ENCODE assay signal across 35 cellular contexts in genomic region chr3:142946861-142947260, GRCh38. TPM values are rescaled to one million over a fixed set of nuclear protein-coding genes. Genes with fewer than 3 reads are reported as not detected.
DNase-seq lines count a peak whose midpoint lies in the region; ATAC-seq and TF ChIP-seq lines count a peak whose summit lies in the region.
"Had no signal": no experiment of that assay in that cellular context is flagged by ENCODE, and none has a peak within 500 bp of the region (broad histone marks: within the 10 kb centered on the region; RNA-seq: fewer than 3 reads in every experiment).

No MANE protein-coding gene starts in this region.

- H3K4me3 Mint-ChIP-seq in activated T-helper 17 cell treated with anti-CD3 and anti-CD28 coated beads, Interleukin-2, amount 50 U/mL, for 72 hours: peak overlapping the region; percentile 26
- H3K4me3 Mint-ChIP-seq: activated CD8-positive, alpha-beta T cell treated with anti-CD3 and anti-CD28 coated beads, Interleukin-2, amount 10 ng/mL, durations not matched to agents 7 days and 5 days; CD4-positive, alpha-beta T cell; nephron progenitor cell had no signal

- DNase-seq in left ventricle myocardium inferior (no peak), left cardiac atrium (no peak), foreskin keratinocyte (peak in 1 of 2 donors; percentile 56), GM19238 (ENCODE audit: insufficient read length, low spot score) (no peak), GM03348 (ENCODE audit: low spot score) (no peak), erythroblast (lab: John Stamatoyannopoulos, UW) (no peak), right lobe of liver (no peak)
- DNase-seq: activated CD4-positive, alpha-beta T cell treated with anti-CD3 and anti-CD28 coated beads for 4 hours; activated CD8-positive, alpha-beta T cell treated with anti-CD3 and anti-CD28 coated beads, Interleukin-2, amount 10 ng/mL, durations not matched to agents 7 days and 5 days; activated effector memory CD4-positive, alpha-beta T cell treated with Interleukin-2 at 50 U/mL for 16 hours; anterior cingulate cortex; CD4-positive, alpha-beta T cell; DMS 273 treated with DMSO at 0.1 percent for 48 hours; effector memory CD4-positive, alpha-beta T cell; EL; foreskin fibroblast; head of caudate nucleus; kidney glomerular epithelial cell; MV-4-11; NCI-H1436; NCI-H2081 treated with DMSO at 0.1 percent for 48 hours; nephron progenitor cell; SHP77; stimulated activated naive B cell treated with anti-CD40 and anti-IgM and Interleukin-4, amounts not matched to agents 10 μg/mL and 1 μg/mL and 100 μg/mL, for 72 hours; WERI-Rb-1 had no signal

- peak overlapping the region; percentile 58 for H3K4me3 ChIP-seq in left ventricle myocardium inferior
- no peak overlapping the region for H3K4me3 ChIP-seq in right lobe of liver
- H3K4me3 ChIP-seq: A549, lung had no signal

- TF ChIP-seq POLR2A in erythroblast (IDR thresholded peaks at IDR 0.05; ENCODE audit: low read length) (no peak), right lobe of liver (IDR thresholded peaks at IDR 0.05) (no peak)

- no peak for ATAC-seq in left cardiac atrium
- ATAC-seq in activated T-helper 17 cell treated with anti-CD3 and anti-CD28 coated beads, Interleukin-2, amount 50 U/mL, for 72 hours (replicated peaks): no peak
- peak; percentile 50 for ATAC-seq in foreskin keratinocyte
- ATAC-seq in right lobe of liver: no peak
- ATAC-seq: A549; activated CD8-positive, alpha-beta T cell treated with anti-CD3 and anti-CD28 coated beads, Interleukin-2, amount 10 ng/mL, durations not matched to agents 7 days and 5 days; activated naive CD4-positive, alpha-beta T cell treated with anti-CD3 and anti-CD28 coated beads, Interleukin-2, amount 50 U/mL, for 72 hours; HCT116; stimulated activated naive B cell treated with anti-CD40 and anti-IgM and Interleukin-4, amounts not matched to agents 10 μg/mL and 1 μg/mL and 100 μg/mL, for 72 hours had no signal

- H3K4me1 ChIP-seq in left ventricle myocardium inferior (peaks cover 6% of the 10 kb centered on the region), foreskin keratinocyte (peaks cover 16% of the 10 kb centered on the region), right lobe of liver (peaks cover 0 to 27% (median 6%) of the 10 kb centered on the region in 4 donors)
- H3K4me1 ChIP-seq: A549 had no signal

- no peak for TF ChIP-seq CTCF in left ventricle myocardium inferior (IDR thresholded peaks at IDR 0.05; ENCODE audit: borderline replicate concordance)
- TF ChIP-seq CTCF in foreskin keratinocyte (conservative IDR thresholded peaks at IDR 0.05): no peak
- TF ChIP-seq CTCF in right lobe of liver (IDR thresholded peaks at IDR 0.05): no peak

- H3K27me3 ChIP-seq in left ventricle myocardium inferior (ENCODE audit: low read depth) (peaks cover 29% of the 10 kb centered on the region), foreskin keratinocyte (peaks cover 4% of the 10 kb centered on the region), right lobe of liver (no peaks in the 10 kb centered on the region)

- H3K27me3 Mint-ChIP-seq in activated T-helper 17 cell treated with anti-CD3 and anti-CD28 coated beads, Interleukin-2, amount 50 U/mL, for 72 hours: peaks cover 18% of the 10 kb centered on the region

- no peak overlapping the region for H3K27ac Mint-ChIP-seq in activated T-helper 17 cell treated with anti-CD3 and anti-CD28 coated beads, Interleukin-2, amount 50 U/mL, for 72 hours
- H3K27ac Mint-ChIP-seq: activated CD8-positive, alpha-beta T cell treated with anti-CD3 and anti-CD28 coated beads, Interleukin-2, amount 10 ng/mL, durations not matched to agents 7 days and 5 days; activated naive CD4-positive, alpha-beta T cell treated with anti-CD3 and anti-CD28 coated beads, Interleukin-2, amount 50 U/mL, for 72 hours; CD4-positive, alpha-beta T cell; nephron progenitor cell; stimulated activated naive B cell treated with anti-CD40 and anti-IgM and Interleukin-4, amounts not matched to agents 10 μg/mL and 1 μg/mL and 100 μg/mL, for 72 hours had no signal

- WGBS in right lobe of liver (ENCODE audit: insufficient coverage, low coverage, low lambda C conversion rate, missing lambda C conversion rate): 61% methylated on average over 6 of the region's 8 CpGs

- intact Hi-C loops in left ventricle myocardium inferior (cut with micrococcal nuclease): no loop called here
- intact Hi-C loops in left cardiac atrium (cut with DNase I): no loop called here
- intact Hi-C loops in right lobe of liver (cut with DNase I): no loop called here

- H3K27ac ChIP-seq in left ventricle myocardium inferior (replicated peaks): no peak overlapping the region
- H3K27ac ChIP-seq in foreskin keratinocyte: no peak overlapping the region
- no peak overlapping the region for H3K27ac ChIP-seq in right lobe of liver
- H3K27ac ChIP-seq: A549, WERI-Rb-1 had no signal

- no peaks in the 10 kb centered on the region for H3K9me3 ChIP-seq in left ventricle myocardium inferior (replicated peaks)
- no peaks in the 10 kb centered on the region for H3K9me3 ChIP-seq in right lobe of liver
- H3K9me3 ChIP-seq: A549 had no signal

- H3K36me3 ChIP-seq in left ventricle myocardium inferior (no peaks in the 10 kb centered on the region), right lobe of liver (no peaks in the 10 kb centered on the region)
- H3K36me3 ChIP-seq: WERI-Rb-1 had no signal

- no peaks in the 10 kb centered on the region for H3K9me3 Mint-ChIP-seq in activated T-helper 17 cell treated with anti-CD3 and anti-CD28 coated beads, Interleukin-2, amount 50 U/mL, for 72 hours
- H3K9me3 Mint-ChIP-seq: activated naive CD4-positive, alpha-beta T cell treated with anti-CD3 and anti-CD28 coated beads, Interleukin-2, amount 50 U/mL, for 72 hours; CD4-positive, alpha-beta T cell; nephron progenitor cell; stimulated activated naive B cell treated with anti-CD40 and anti-IgM and Interleukin-4, amounts not matched to agents 10 μg/mL and 1 μg/mL and 100 μg/mL, for 72 hours had no signal

- H3K4me1 Mint-ChIP-seq in activated T-helper 17 cell treated with anti-CD3 and anti-CD28 coated beads, Interleukin-2, amount 50 U/mL, for 72 hours: peaks cover 6% of the 10 kb centered on the region

- H3K36me3 Mint-ChIP-seq in activated T-helper 17 cell treated with anti-CD3 and anti-CD28 coated beads, Interleukin-2, amount 50 U/mL, for 72 hours (ENCODE audit: low read depth): no peaks in the 10 kb centered on the region
- H3K36me3 Mint-ChIP-seq: activated naive CD4-positive, alpha-beta T cell treated with anti-CD3 and anti-CD28 coated beads, Interleukin-2, amount 50 U/mL, for 72 hours; stimulated activated naive B cell treated with anti-CD40 and anti-IgM and Interleukin-4, amounts not matched to agents 10 μg/mL and 1 μg/mL and 100 μg/mL, for 72 hours had no signal

RNA-seq across cellular contexts. Expression of gene PAQR9, which starts 16.6 kb away (rescaled TPM):
- total RNA-seq in left ventricle myocardium inferior: 15.3 TPM
- total RNA-seq in left cardiac atrium: 1 to 10 TPM; 9.0 to 9.5 TPM
- total RNA-seq in activated T-helper 17 cell treated with anti-CD3 and anti-CD28 coated beads, Interleukin-2, amount 50 U/mL, for 72 hours: not detected
- total RNA-seq in foreskin keratinocyte: not detected in 2 replicates
- not detected in 2 replicates for polyA plus RNA-seq in foreskin keratinocyte
- total RNA-seq in right lobe of liver: 10 to 100 TPM; 10.2 to 18.6 (median 12.6) TPM
- total RNA-seq: activated CD8-positive, alpha-beta T cell treated with anti-CD3 and anti-CD28 coated beads, Interleukin-2, amount 10 ng/mL, durations not matched to agents 7 days and 5 days; activated naive CD4-positive, alpha-beta T cell treated with anti-CD3 and anti-CD28 coated beads, Interleukin-2, amount 50 U/mL, for 72 hours; CD4-positive, alpha-beta T cell; esophagus mucosa; LHCN-M2; lung; mononuclear cell; osteocyte; ureter had no signal
- polyA plus RNA-seq: lung had no signal

RNA-seq across cellular contexts. Expression of gene U2SURP, which starts 54.5 kb away (rescaled TPM):
- 43.7 TPM for total RNA-seq in left ventricle myocardium inferior
- 10 to 100 TPM; 46.8 to 48.9 TPM for total RNA-seq in left cardiac atrium
- 100 to 1,000 TPM; 147 to 161 TPM for total RNA-seq in activated T-helper 17 cell treated with anti-CD3 and anti-CD28 coated beads, Interleukin-2, amount 50 U/mL, for 72 hours
- 98.4 and 98.5 TPM in 2 replicates for total RNA-seq in foreskin keratinocyte
- polyA plus RNA-seq in foreskin keratinocyte: 27.5 and 35.2 TPM in 2 replicates
- total RNA-seq in right lobe of liver: 10 to 100 TPM; 19.1 to 34.5 (median 26.9) TPM

RNA-seq across cellular contexts. Expression of gene PCOLCE2, which starts 58.0 kb away (rescaled TPM):
- 74.3 TPM for total RNA-seq in left ventricle myocardium inferior
- total RNA-seq in left cardiac atrium: 100 to 1,000 TPM; 126 to 153 TPM
- total RNA-seq in activated T-helper 17 cell treated with anti-CD3 and anti-CD28 coated beads, Interleukin-2, amount 50 U/mL, for 72 hours: under 1 TPM in 1 of 2 donors, not detected in 1; 0.74 TPM
- 3.0 and 3.7 TPM in 2 replicates for total RNA-seq in foreskin keratinocyte
- polyA plus RNA-seq in foreskin keratinocyte: 2.4 and 3.3 TPM in 2 replicates
- 1 to 10 TPM; 1.8 to 9.7 (median 3.8) TPM for total RNA-seq in right lobe of liver
- total RNA-seq: activated CD8-positive, alpha-beta T cell treated with anti-CD3 and anti-CD28 coated beads, Interleukin-2, amount 10 ng/mL, durations not matched to agents 7 days and 5 days; activated naive CD4-positive, alpha-beta T cell treated with anti-CD3 and anti-CD28 coated beads, Interleukin-2, amount 50 U/mL, for 72 hours; CD4-positive, alpha-beta T cell; mononuclear cell had no signal

Comparison
In these comparisons a context has a peak if more than half of its experiments do, and no peak if none do; other contexts are left out.
1. RNA of gene PAQR9, which starts 16.6 kb away (total RNA-seq): 15.3 TPM in left ventricle myocardium inferior (single experiment), 10.2 to 18.6 TPM in right lobe of liver and 9.0 to 9.5 TPM in left cardiac atrium; not detected in activated T-helper 17 cell treated with anti-CD3 and anti-CD28 coated beads, Interleukin-2, amount 50 U/mL, for 72 hours and not detected in foreskin keratinocyte; every median in the first group is over 10 times any median in the second.